Comparison of ENCODE assay signal across 16 cellular contexts in the genomic region with DNA sequence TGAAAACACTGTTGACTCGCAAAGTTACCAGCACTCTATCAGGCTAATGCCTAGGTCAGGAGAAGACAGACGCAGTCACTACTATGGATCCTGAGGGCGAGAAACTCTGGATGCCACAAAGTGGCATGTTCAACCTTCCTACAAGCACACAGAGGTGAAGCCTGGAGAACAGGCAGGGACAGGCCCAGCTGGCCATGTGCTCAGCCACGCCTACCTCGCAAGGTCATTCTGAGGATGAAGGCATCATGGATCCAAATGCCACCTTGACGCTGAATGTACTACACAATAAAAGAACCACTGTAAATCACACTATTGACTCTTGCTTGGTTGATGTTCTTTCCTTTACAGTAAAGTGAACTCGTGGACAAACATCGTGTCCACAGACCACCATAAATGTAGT.
DNase-seq lines count a peak whose midpoint lies in the region; ATAC-seq, FAIRE-seq and TF ChIP-seq lines count a peak whose summit lies in the region.
"Had no signal": no experiment of that assay in that cellular context is flagged by ENCODE, and none has a peak within 500 bp of the region (broad histone marks: within the 10 kb centered on the region; RNA-seq: fewer than 3 reads in every experiment).

No MANE protein-coding gene starts in this region.

- intact Hi-C loops in Panc1 (cut with micrococcal nuclease; ENCODE audit: unreplicated experiment): no loop called here
- intact Hi-C loops in activated T-helper 1 cell treated with anti-CD3 and anti-CD28 coated beads, Interleukin-12 subunit alpha, Interleukin-12 subunit beta, Interleukin-2, Interleukin-4 antibody, amounts not matched to agents 30 ng/mL and 10 ng/mL and 1 ng/mL, durations not matched to agents 14 hours and 24 hours and 36 hours (cut with micrococcal nuclease): no loop called here

- H3K23me2 ChIP-seq in H1 (ENCODE audit: low read depth, low read length): no peaks in the 10 kb centered on the region

- H3K79me2 ChIP-seq in H1 (ENCODE audit: control insufficient read depth in 1 of 2, insufficient read depth in 2 of 2, low read length in 2 of 2) (peaks cover 49 to 93% of the 10 kb centered on the region in 2 experiments), hepatocyte (peaks cover 92% of the 10 kb centered on the region)

- no peaks in the 10 kb centered on the region for H3K9me2 ChIP-seq in hepatocyte (replicated peaks; ENCODE audit: insufficient read depth)

- no peak for TF ChIP-seq EP300 in H1 (IDR thresholded peaks at IDR 0.05; ENCODE audit: borderline replicate concordance in 1 of 2, low read depth in 2 of 2, low read length in 2 of 2)

- no peak for DNase-seq in T-helper 2 cell treated with Interferon-gamma antibody and Interleukin-4, amounts not matched to agents 5 μg/mL and 100 μg/mL, for 36 hours (ENCODE audit: low spot score)
- DNase-seq in T-helper 2 cell (no peak), Panc1 (ENCODE audit: low read depth, low spot score) (no peak), H1 (ENCODE audit: low read depth in 1 of 2, low spot score in 2 of 2) (no peak), hepatocyte (ENCODE audit: low spot score) (no peak)
- DNase-seq in activated effector memory CD4-positive, alpha-beta T cell treated with anti-CD3 and anti-CD28 coated beads, Interleukin-2, amount 50 U/mL, for 16 hours: no peak
- DNase-seq in activated T-helper 1 cell treated with anti-CD3 and anti-CD28 coated beads, Interleukin-12 subunit alpha, Interleukin-12 subunit beta, Interleukin-2, Interleukin-4 antibody, amounts not matched to agents 30 ng/mL and 10 ng/mL and 1 ng/mL, durations not matched to agents 14 hours and 24 hours and 36 hours (ENCODE audit: low spot score): no peak
- DNase-seq: 8988T, NCI-H1105 treated with DMSO at 0.1 percent for 48 hours, NCI-H510A, upper lobe of left lung had no signal

- TF ChIP-seq POLR2A in H1 (IDR thresholded peaks at IDR 0.05; ENCODE audit: control extremely low read depth in 1 of 2, low read depth in 2 of 2, low read length in 2 of 2): no peak

- no peak overlapping the region for H3K18ac ChIP-seq in H1 (ENCODE audit: extremely low read depth, low read length)

- H4K8ac ChIP-seq in H1 (ENCODE audit: extremely low read depth, insufficient read depth, low read length): no peak overlapping the region

- no peak overlapping the region for H3K14ac ChIP-seq in H1 (ENCODE audit: insufficient read length)

- H3K56ac ChIP-seq in H1 (replicated peaks; ENCODE audit: insufficient read length, low read depth, low read length): no peak overlapping the region

- H3K9me3 ChIP-seq in Panc1 (ENCODE audit: control insufficient read depth, insufficient read depth, low read depth, low read length): no peaks in the 10 kb centered on the region
- no peaks in the 10 kb centered on the region for H3K9me3 ChIP-seq in H1 (ENCODE audit: insufficient read depth in 2 of 2, low read depth in 1 of 2, low read length in 1 of 2)
- no peaks in the 10 kb centered on the region for H3K9me3 ChIP-seq in neutrophil
- H3K9me3 ChIP-seq in hepatocyte (ENCODE audit: low read depth): no peaks in the 10 kb centered on the region
- H3K9me3 ChIP-seq: upper lobe of left lung had no signal

- peak overlapping the region; percentile 90; the same call in 1 of the 2 replicates for H2BK15ac ChIP-seq in H1 (ENCODE audit: low read length)

- no peak overlapping the region for H2BK120ac ChIP-seq in H1 (replicated peaks; ENCODE audit: low read depth, low read length)

- peak; percentile 24 for FAIRE-seq in H1 (lab: Jason Lieb, UNC)
- FAIRE-seq: H54, HTR-8/SVneo had no signal

- H4K20me1 ChIP-seq in H1 (replicated peaks in 1 of 2; ENCODE audit: control insufficient read depth in 1 of 2, insufficient read depth in 2 of 2, low read length in 2 of 2) (peaks cover 56 to 58% of the 10 kb centered on the region in 2 experiments), hepatocyte (ENCODE audit: insufficient read depth, poor library complexity, severe bottlenecking) (peaks cover 90% of the 10 kb centered on the region)

- no peak overlapping the region for H3K27ac ChIP-seq in Panc1 (ENCODE audit: low read length)
- H3K27ac ChIP-seq in H1 (ENCODE audit: low read depth, low read length): no peak overlapping the region
- H3K27ac ChIP-seq in neutrophil: peak overlapping the region; percentile 74
- no peak overlapping the region for H3K27ac ChIP-seq in hepatocyte
- H3K27ac ChIP-seq: upper lobe of left lung, VCaP had no signal

- H3K36me3 ChIP-seq in Panc1 (ENCODE audit: control insufficient read depth, insufficient read depth, low read length): no peaks in the 10 kb centered on the region
- H3K36me3 ChIP-seq in H1 (ENCODE audit: control insufficient read depth in 2 of 4, insufficient read depth in 4 of 4, low read length in 3 of 4): no peaks in the 10 kb centered on the region
- no peaks in the 10 kb centered on the region for H3K36me3 ChIP-seq in neutrophil
- H3K36me3 ChIP-seq in hepatocyte (replicated peaks; ENCODE audit: insufficient read depth, low read depth): no peaks in the 10 kb centered on the region
- H3K36me3 ChIP-seq: upper lobe of left lung had no signal

- H3K27me3 ChIP-seq in Panc1 (ENCODE audit: control insufficient read depth, insufficient read depth, low read length) (no peaks in the 10 kb centered on the region), H1 (replicated peaks in 1 of 4; ENCODE audit: control insufficient read depth in 3 of 4, extremely low read depth in 1 of 4, insufficient read depth in 3 of 4, low read length in 3 of 4) (no peaks in the 10 kb centered on the region), neutrophil (no peaks in the 10 kb centered on the region), hepatocyte (no peaks in the 10 kb centered on the region)
- H3K27me3 ChIP-seq: upper lobe of left lung had no signal

- no peaks in the 10 kb centered on the region for H3K27me3 Mint-ChIP-seq in T-helper 2 cell treated with Interferon-gamma antibody and Interleukin-4, amounts not matched to agents 5 μg/mL and 100 μg/mL, for 36 hours (ENCODE audit: low read depth)
- H3K27me3 Mint-ChIP-seq in activated T-helper 1 cell treated with anti-CD3 and anti-CD28 coated beads, Interleukin-12 subunit alpha, Interleukin-12 subunit beta, Interleukin-2, Interleukin-4 antibody, amounts not matched to agents 30 ng/mL and 10 ng/mL and 1 ng/mL, durations not matched to agents 14 hours and 24 hours and 36 hours (ENCODE audit: insufficient read depth): no peaks in the 10 kb centered on the region

- H3K36me3 Mint-ChIP-seq in T-helper 2 cell treated with Interferon-gamma antibody and Interleukin-4, amounts not matched to agents 5 μg/mL and 100 μg/mL, for 36 hours (ENCODE audit: low read depth): peaks cover 6% of the 10 kb centered on the region
- peaks cover 7% of the 10 kb centered on the region for H3K36me3 Mint-ChIP-seq in activated T-helper 1 cell treated with anti-CD3 and anti-CD28 coated beads, Interleukin-12 subunit alpha, Interleukin-12 subunit beta, Interleukin-2, Interleukin-4 antibody, amounts not matched to agents 30 ng/mL and 10 ng/mL and 1 ng/mL, durations not matched to agents 14 hours and 24 hours and 36 hours (ENCODE audit: low read depth)

- H3K4me1 ChIP-seq in Panc1 (ENCODE audit: control insufficient read depth, insufficient read depth, low read length): peaks cover 59% of the 10 kb centered on the region
- peaks cover 12 to 47% (median 32%) of the 10 kb centered on the region in 4 experiments for H3K4me1 ChIP-seq in H1 (replicated peaks in 1 of 4; ENCODE audit: control insufficient read depth in 3 of 4, insufficient read depth in 4 of 4, low read length in 3 of 4)
- peaks cover 55 to 62% of the 10 kb centered on the region in 2 experiments for H3K4me1 ChIP-seq in neutrophil (ENCODE audit: control insufficient read depth in 1 of 2, insufficient read depth in 1 of 2, low read depth in 1 of 2, low read length in 1 of 2)
- H3K4me1 ChIP-seq in hepatocyte (ENCODE audit: insufficient read depth): peaks cover 66% of the 10 kb centered on the region

- 90% methylated on average over 8 of the region's 8 CpGs; no CpG with 5 or more reads in 1 of the 2 experiments for WGBS in H1 (ENCODE audit: extremely low coverage in 1 of 2, insufficient coverage in 1 of 2, insufficient read length in 1 of 2, insufficient replicate concordance in 2 of 2, low coverage in 1 of 2, low lambda C conversion rate in 2 of 2, missing lambda C conversion rate in 1 of 2), 2 experiments
- 91% methylated on average over 8 of the region's 8 CpGs for WGBS in hepatocyte (ENCODE audit: low lambda C conversion rate, missing lambda C conversion rate)

- peak overlapping the region; percentile 30; the same call in 1 of the 2 replicates for H2BK5ac ChIP-seq in H1 (ENCODE audit: low read depth, low read length)

- H3K9ac ChIP-seq in H1 (replicated peaks in 1 of 4; ENCODE audit: extremely low read depth in 1 of 4, low read depth in 3 of 4, low read length in 3 of 4): no peak overlapping the region

- POLR2A ChIA-PET in Panc1 (lab: Charles Lee) (no interaction called here), H1 (lab: Charles Lee; ENCODE audit: partially characterized antibody) (interaction anchor here (0.5 to 2.1 kb wide), 7 partner anchors 9 to 62 kb away, joined by 3 to 8 read pairs (median 3); no protein-coding TSS in a partner anchor)

- no peak overlapping the region for H3K23ac ChIP-seq in H1 (ENCODE audit: insufficient read length)

- no peak overlapping the region for H4K5ac ChIP-seq in H1 (ENCODE audit: insufficient read length, low read depth, low read length)

- BruUV-seq in Panc1 (replicated peaks; lab: Mats Ljungman, UMichigan): TSS peak; percentile 39

- no peak overlapping the region for H4K91ac ChIP-seq in H1 (replicated peaks; ENCODE audit: insufficient read length, low read length)

- H2BK20ac ChIP-seq in H1 (ENCODE audit: low read length): 0 out of 2 replicates have a peak overlapping the region, but pooled peaks have one; percentile 44

- no peak overlapping the region; a peak in 1 of 4 replicates for H3K4me2 ChIP-seq in H1 (ENCODE audit: insufficient read depth in 1 of 2, low read depth in 2 of 2, low read length in 2 of 2)
- H3K4me2 ChIP-seq in hepatocyte: no peak overlapping the region
- H3K4me2 ChIP-seq: smooth muscle cell had no signal

- no peak for TF ChIP-seq RAD21 in H1 (IDR thresholded peaks at IDR 0.05 in 1 of 2, conservative IDR thresholded peaks at IDR 0.05 in 1 of 2; ENCODE audit: low read depth in 2 of 2, low read length in 2 of 2)

- H2BK12ac ChIP-seq in H1 (ENCODE audit: low read depth, low read length): peak overlapping the region; percentile 73; the same call in 1 of the 2 replicates

- in situ Hi-C loops in Panc1 (cut with HindIII; ENCODE audit: low pct_unique_long_range_greater_than_20kb, low sequenced_read_pairs): no loop called here

- H3K4me1 Mint-ChIP-seq in T-helper 2 cell treated with Interferon-gamma antibody and Interleukin-4, amounts not matched to agents 5 μg/mL and 100 μg/mL, for 36 hours (ENCODE audit: low read depth): peaks cover 62% of the 10 kb centered on the region
- H3K4me1 Mint-ChIP-seq in activated T-helper 1 cell treated with anti-CD3 and anti-CD28 coated beads, Interleukin-12 subunit alpha, Interleukin-12 subunit beta, Interleukin-2, Interleukin-4 antibody, amounts not matched to agents 30 ng/mL and 10 ng/mL and 1 ng/mL, durations not matched to agents 14 hours and 24 hours and 36 hours (ENCODE audit: low read depth): peaks cover 58% of the 10 kb centered on the region

- no peaks in the 10 kb centered on the region for H3K9me3 Mint-ChIP-seq in T-helper 2 cell treated with Interferon-gamma antibody and Interleukin-4, amounts not matched to agents 5 μg/mL and 100 μg/mL, for 36 hours
- H3K9me3 Mint-ChIP-seq in activated T-helper 1 cell treated with anti-CD3 and anti-CD28 coated beads, Interleukin-12 subunit alpha, Interleukin-12 subunit beta, Interleukin-2, Interleukin-4 antibody, amounts not matched to agents 30 ng/mL and 10 ng/mL and 1 ng/mL, durations not matched to agents 14 hours and 24 hours and 36 hours: no peaks in the 10 kb centered on the region

- ATAC-seq in Panc1: no peak

- no peak overlapping the region for H3K4ac ChIP-seq in H1 (replicated peaks; ENCODE audit: insufficient read length, low read depth, low read length)

- CTCF ChIA-PET in Panc1 (lab: Charles Lee) (interaction anchor here (0.6 kb wide), 1 partner anchor 69 kb away, joined by 3 read pairs; no protein-coding TSS in a partner anchor), H1 (lab: Charles Lee; ENCODE audit: partially characterized antibody) (interaction anchor here (0.6 to 1.3 kb wide), 3 partner anchors 15 to 112 kb away, joined by 3 to 4 read pairs (median 3); no protein-coding TSS in a partner anchor)

- H3K4me3 Mint-ChIP-seq in T-helper 2 cell treated with Interferon-gamma antibody and Interleukin-4, amounts not matched to agents 5 μg/mL and 100 μg/mL, for 36 hours: no peak overlapping the region
- H3K4me3 Mint-ChIP-seq in activated T-helper 1 cell treated with anti-CD3 and anti-CD28 coated beads, Interleukin-12 subunit alpha, Interleukin-12 subunit beta, Interleukin-2, Interleukin-4 antibody, amounts not matched to agents 30 ng/mL and 10 ng/mL and 1 ng/mL, durations not matched to agents 14 hours and 24 hours and 36 hours: no peak overlapping the region

- H3K4me3 ChIP-seq in Panc1 (ENCODE audit: low read depth in 2 of 2, low read length in 2 of 2) (no peak overlapping the region), H1 (ENCODE audit: extremely low read depth in 1 of 4, insufficient read depth in 2 of 4, low read depth in 3 of 4, low read length in 4 of 4) (no peak overlapping the region), neutrophil (ENCODE audit: low read depth in 1 of 2, low read length in 1 of 2) (no peak overlapping the region), hepatocyte (no peak overlapping the region)
- H3K4me3 ChIP-seq: smooth muscle cell, upper lobe of left lung had no signal

- H2AFZ ChIP-seq in H1 (ENCODE audit: low read length) (no peak overlapping the region), hepatocyte (no peak overlapping the region)

- peaks cover 30% of the 10 kb centered on the region for H3K79me1 ChIP-seq in H1 (ENCODE audit: low read depth, low read length)

- H2AK5ac ChIP-seq in H1 (ENCODE audit: low read depth, low read length): no peak overlapping the region

- no peak for TF ChIP-seq CTCF in Panc1 (IDR thresholded peaks at IDR 0.05)
- TF ChIP-seq CTCF in H1 (IDR thresholded peaks at IDR 0.05; ENCODE audit: control extremely low read depth in 1 of 3, insufficient read depth in 1 of 3, low read depth in 1 of 3, low read length in 3 of 3): no peak
- TF ChIP-seq CTCF in neutrophil (IDR thresholded peaks at IDR 0.05): no peak
- no peak for TF ChIP-seq CTCF in hepatocyte (IDR thresholded peaks at IDR 0.05; ENCODE audit: poor library complexity)

- peak overlapping the region; percentile 74 for H3K27ac Mint-ChIP-seq in T-helper 2 cell treated with Interferon-gamma antibody and Interleukin-4, amounts not matched to agents 5 μg/mL and 100 μg/mL, for 36 hours
- no peak overlapping the region for H3K27ac Mint-ChIP-seq in activated T-helper 1 cell treated with anti-CD3 and anti-CD28 coated beads, Interleukin-12 subunit alpha, Interleukin-12 subunit beta, Interleukin-2, Interleukin-4 antibody, amounts not matched to agents 30 ng/mL and 10 ng/mL and 1 ng/mL, durations not matched to agents 14 hours and 24 hours and 36 hours
